Comparison of ENCODE assay signal across 1 cellular context in genomic region chr3:11495948-11496557, GRCh38.
TF ChIP-seq lines count a peak whose summit lies in the region.

No MANE protein-coding gene starts in this region.

TF ChIP-seq in HEK293, 187 proteins besides CTCF, POLR2A, EP300 and RAD21 (continued from another document and continues in another):
- TF ChIP-seq KLF17 (tag by site-specific recombination; IDR thresholded peaks at IDR 0.05) (peak; percentile 93), ZNF292 (tag by site-specific recombination; IDR thresholded peaks at IDR 0.05; ENCODE audit: borderline replicate concordance, low read depth) (no peak), ZNF169 (tag by site-specific recombination; IDR thresholded peaks at IDR 0.05) (no peak), SP7 (tag by site-specific recombination; IDR thresholded peaks at IDR 0.05) (peak; percentile 74), ZNF18 (tag by site-specific recombination; IDR thresholded peaks at IDR 0.05) (peak; percentile 92), MZF1 (tag by site-specific recombination; IDR thresholded peaks at IDR 0.05; ENCODE audit: borderline replicate concordance) (peak; percentile 52; the same call in 1 of the 2 replicates), KLF9 (tag by site-specific recombination; IDR thresholded peaks at IDR 0.05; ENCODE audit: low read depth) (no peak), HIC1 (tag by site-specific recombination; IDR thresholded peaks at IDR 0.05) (no peak), PRDM2 (tag by site-specific recombination; IDR thresholded peaks at IDR 0.05; ENCODE audit: borderline replicate concordance) (no peak), SCRT2 (tag by site-specific recombination; IDR thresholded peaks at IDR 0.05) (no peak), ZNF10 (tag by site-specific recombination; IDR thresholded peaks at IDR 0.05) (peak; percentile 44; the same call in 1 of the 2 replicates), ATF2 (tag by site-specific recombination; IDR thresholded peaks at IDR 0.05; ENCODE audit: low read depth) (peak; percentile 99), ZFP69B (tag by site-specific recombination; IDR thresholded peaks at IDR 0.05) (peak; percentile 79), ZNF560 (tag by site-specific recombination; IDR thresholded peaks at IDR 0.05; ENCODE audit: borderline replicate concordance) (no peak), AEBP2 (tag by site-specific recombination; IDR thresholded peaks at IDR 0.05; ENCODE audit: borderline replicate concordance) (no peak), ZNF423 (tag by site-specific recombination; IDR thresholded peaks at IDR 0.05) (no peak), ZFP41 (tag by site-specific recombination; IDR thresholded peaks at IDR 0.05; ENCODE audit: borderline replicate concordance) (no peak), KLF7 (tag by site-specific recombination; IDR thresholded peaks at IDR 0.05; ENCODE audit: borderline replicate concordance) (peak; percentile 83; the same call in 1 of the 2 replicates), PRDM1 (tag by site-specific recombination; IDR thresholded peaks at IDR 0.05) (peak; percentile 68), ZNF24 (tag by site-specific recombination; IDR thresholded peaks at IDR 0.05) (peak; percentile 58; the same call in 1 of the 2 replicates), SP2 (tag by site-specific recombination; IDR thresholded peaks at IDR 0.05) (no peak), SALL2 (tag by site-specific recombination; IDR thresholded peaks at IDR 0.05; ENCODE audit: borderline replicate concordance) (no peak), ZNF704 (tag by site-specific recombination; IDR thresholded peaks at IDR 0.05) (no peak), ZSCAN4 (tag by site-specific recombination; IDR thresholded peaks at IDR 0.05) (no peak), ZBTB10 (tag by site-specific recombination; IDR thresholded peaks at IDR 0.05) (peak; percentile 68), GFI1B (tag by site-specific recombination; IDR thresholded peaks at IDR 0.05) (peak; percentile 67), KLF16 (tag by site-specific recombination; IDR thresholded peaks at IDR 0.05) (0 out of 2 replicates have a peak, but pooled peaks have one; percentile 62), KLF1 (tag by site-specific recombination; IDR thresholded peaks at IDR 0.05) (peak; percentile 48; the same call in 1 of the 2 replicates), ZNF174 (tag by site-specific recombination; IDR thresholded peaks at IDR 0.05) (no peak), ZNF223 (tag by site-specific recombination; IDR thresholded peaks at IDR 0.05) (no peak), ZBTB8A (tag by site-specific recombination; IDR thresholded peaks at IDR 0.05) (peak; percentile 88), ZNF394 (tag by site-specific recombination; IDR thresholded peaks at IDR 0.05; ENCODE audit: borderline replicate concordance) (peak; percentile 36; the same call in 1 of the 2 replicates), ZSCAN18 (tag by site-specific recombination; IDR thresholded peaks at IDR 0.05) (no peak), ZNF792 (tag by site-specific recombination; IDR thresholded peaks at IDR 0.05) (peak; percentile 35; the same call in 1 of the 2 replicates), ZXDB (tag by site-specific recombination; IDR thresholded peaks at IDR 0.05) (peak; percentile 95), ZNF785 (tag by site-specific recombination; IDR thresholded peaks at IDR 0.05) (no peak)
